Comparison of ENCODE assay signal across 33 cellular contexts in genomic region chr11:32122200-32122599, GRCh38.
"Had no signal": no experiment of that assay in that cellular context is flagged by ENCODE, and none has a peak within 500 bp of the region (broad histone marks: within the 10 kb centered on the region; RNA-seq: fewer than 3 reads in every experiment).

No MANE protein-coding gene starts in this region.

- H3K27me3 ChIP-seq: ascending aorta, breast epithelium, cardiac muscle cell had no signal

- H3K4me1 Mint-ChIP-seq: activated B cell treated with CpG ODN at 0.5 μM for 24 hours, brain, endodermal cell had no signal

- ATAC-seq: activated CD4-positive, CD25-positive, alpha-beta regulatory T cell treated with anti-CD3 and anti-CD28 coated beads, Interleukin-2, amount 50 U/mL, for 24 hours; activated CD8-positive, alpha-beta T cell treated with anti-CD3 and anti-CD28 coated beads for 36 hours; activated naive CD4-positive, alpha-beta T cell treated with anti-CD3 and anti-CD28 coated beads, Interleukin-2, amount 50 U/mL, for 72 hours; esophagus mucosa; T-cell had no signal

- DNase-seq: activated B cell treated with CpG ODN at 0.5 μM for 24 hours; activated CD4-positive, alpha-beta T cell treated with anti-CD3 and anti-CD28 coated beads for 48 hours; activated CD4-positive, alpha-beta T cell treated with anti-CD3 and anti-CD28 coated beads, Interleukin-2, amount 50 U/mL, for 1 hour; activated CD4-positive, alpha-beta T cell treated with anti-CD3 and anti-CD28 coated beads, Interleukin-2, amount 50 U/mL, for 48 hours; activated CD8-positive, alpha-beta memory T cell treated with anti-CD3 and anti-CD28 coated beads for 24 hours; activated CD8-positive, alpha-beta memory T cell treated with anti-CD3 and anti-CD28 coated beads, Interleukin-2, amount 50 U/mL, for 4 hours; activated CD8-positive, alpha-beta T cell treated with anti-CD3 and anti-CD28 coated beads for 36 hours; activated effector memory CD4-positive, alpha-beta T cell treated with anti-CD3 and anti-CD28 coated beads, Interleukin-2, amount 50 U/mL, for 16 hours; activated naive CD4-positive, alpha-beta T cell treated with anti-CD3 and anti-CD28 coated beads, Interleukin-2, amount 10 ng/mL, durations not matched to agents 7 days and 5 days; activated naive CD8-positive, alpha-beta T cell treated with anti-CD3 and anti-CD28 coated beads, Interleukin-2, amount 10 ng/mL, durations not matched to agents 7 days and 5 days; activated T-cell treated with anti-CD3 and anti-CD28 coated beads, Interleukin-2, amount 50 U/mL, for 1 hour; activated T-cell treated with anti-CD3 and anti-CD28 coated beads, Interleukin-2, amount 50 U/mL, for 48 hours; central memory CD4-positive, alpha-beta T cell; dorsolateral prefrontal cortex; effector memory CD4-positive, alpha-beta T cell; endodermal cell; foreskin fibroblast; head of caudate nucleus; T-cell; T-helper 9 cell; WERI-Rb-1 had no signal

- H3K36me3 Mint-ChIP-seq: activated naive CD4-positive, alpha-beta T cell treated with anti-CD3 and anti-CD28 coated beads, Interleukin-2, amount 10 ng/mL, durations not matched to agents 7 days and 5 days; brain; T-cell had no signal

- H3K27ac Mint-ChIP-seq: activated B cell treated with CpG ODN at 0.5 μM for 24 hours; activated CD8-positive, alpha-beta T cell treated with anti-CD3 and anti-CD28 coated beads for 36 hours; activated naive CD4-positive, alpha-beta T cell treated with anti-CD3 and anti-CD28 coated beads, Interleukin-2, amount 10 ng/mL, durations not matched to agents 7 days and 5 days; activated naive CD4-positive, alpha-beta T cell treated with anti-CD3 and anti-CD28 coated beads, Interleukin-2, amount 50 U/mL, for 72 hours; activated naive CD8-positive, alpha-beta T cell treated with anti-CD3 and anti-CD28 coated beads, Interleukin-2, amount 10 ng/mL, durations not matched to agents 7 days and 5 days; activated T-helper 1 cell treated with anti-CD3 and anti-CD28 coated beads, Interleukin-12 subunit alpha, Interleukin-12 subunit beta, Interleukin-2, Interleukin-4 antibody, amounts not matched to agents 30 ng/mL and 10 ng/mL and 1 ng/mL, durations not matched to agents 14 hours and 24 hours and 36 hours; activated T-helper 2 cell treated with anti-CD3 and anti-CD28 coated beads, Interferon-gamma antibody, Interleukin-2, Interleukin-4, amounts not matched to agents 10 μg/mL and 5 μg/mL and 100 μg/mL, durations not matched to agents 14 hours and 24 hours and 36 hours; dendritic cell treated with granulocyte-macrophage colony-stimulating factor and Interleukin-4, amounts not matched to agents 40 ng/mL and 50 ng/mL, for 4 days; endodermal cell; T-cell; T-helper 1 cell treated with Interleukin-12 subunit alpha and Interleukin-12 subunit beta and Interleukin-4 antibody, amounts not matched to agents 30 μg/mL and 1 μg/mL, for 36 hours had no signal

- H3K27ac ChIP-seq: ascending aorta, breast epithelium, cardiac muscle cell, coronary artery, dorsolateral prefrontal cortex, WERI-Rb-1 had no signal

- H3K36me3 ChIP-seq: ascending aorta, breast epithelium, cardiac muscle cell, WERI-Rb-1 had no signal

- H3K4me3 ChIP-seq: ascending aorta, breast epithelium, cardiac muscle cell, coronary artery, dorsolateral prefrontal cortex had no signal

- H3K4me1 ChIP-seq: ascending aorta, breast epithelium had no signal

- H3K9me3 Mint-ChIP-seq: activated B cell treated with CpG ODN at 0.5 μM for 24 hours, endodermal cell had no signal

- H3K4me3 Mint-ChIP-seq: activated B cell treated with CpG ODN at 0.5 μM for 24 hours; activated CD8-positive, alpha-beta T cell treated with anti-CD3 and anti-CD28 coated beads for 36 hours; activated naive CD4-positive, alpha-beta T cell treated with anti-CD3 and anti-CD28 coated beads, Interleukin-2, amount 10 ng/mL, durations not matched to agents 7 days and 5 days; activated naive CD8-positive, alpha-beta T cell treated with anti-CD3 and anti-CD28 coated beads, Interleukin-2, amount 10 ng/mL, durations not matched to agents 7 days and 5 days; activated T-helper 1 cell treated with anti-CD3 and anti-CD28 coated beads, Interleukin-12 subunit alpha, Interleukin-12 subunit beta, Interleukin-2, Interleukin-4 antibody, amounts not matched to agents 30 ng/mL and 10 ng/mL and 1 ng/mL, durations not matched to agents 14 hours and 24 hours and 36 hours; dendritic cell treated with granulocyte-macrophage colony-stimulating factor and Interleukin-4, amounts not matched to agents 40 ng/mL and 50 ng/mL, for 4 days; endodermal cell; T-cell; T-helper 1 cell treated with Interleukin-12 subunit alpha and Interleukin-12 subunit beta and Interleukin-4 antibody, amounts not matched to agents 30 μg/mL and 1 μg/mL, for 36 hours had no signal
